Comparison of ENCODE assay signal across 36 cellular contexts in the genomic region with DNA sequence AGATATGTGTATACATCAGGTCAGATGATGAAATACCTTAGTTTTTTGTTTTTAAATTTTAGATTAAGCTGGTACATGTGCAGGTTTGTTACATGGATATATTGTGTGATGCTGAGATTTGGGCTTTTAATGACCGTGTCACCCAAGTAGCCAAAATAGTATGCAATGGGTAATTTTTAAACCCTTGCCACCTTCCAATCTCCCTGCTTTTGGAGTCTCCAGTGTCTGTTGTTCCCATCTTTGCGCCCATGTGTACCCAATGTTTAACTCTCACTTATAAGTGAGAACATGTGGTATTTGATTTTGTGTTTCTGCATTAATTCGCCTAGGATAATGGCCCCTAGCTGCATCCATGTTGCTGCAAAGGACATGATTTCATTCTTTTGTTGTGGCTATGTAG.
"Had no signal": no experiment of that assay in that cellular context is flagged by ENCODE, and none has a peak within 500 bp of the region (broad histone marks: within the 10 kb centered on the region; RNA-seq: fewer than 3 reads in every experiment).

No MANE protein-coding gene starts in this region.

- H3K36me3 ChIP-seq: adrenal gland, brain microvascular endothelial cell, breast epithelium had no signal

- H3K9me3 ChIP-seq: adrenal gland, body of pancreas, breast epithelium had no signal

- DNase-seq: activated B cell treated with CpG ODN at 0.5 μM for 24 hours; activated CD4-positive, alpha-beta memory T cell treated with anti-CD3 and anti-CD28 coated beads for 36 hours; activated CD4-positive, alpha-beta T cell treated with anti-CD3 and anti-CD28 coated beads for 48 hours; activated CD4-positive, alpha-beta T cell treated with anti-CD3 and anti-CD28 coated beads, Interleukin-2, amount 10 ng/mL, durations not matched to agents 7 days and 5 days; activated CD4-positive, CD25-positive, alpha-beta regulatory T cell treated with anti-CD3 and anti-CD28 coated beads, Interleukin-2, amount 50 U/mL, for 72 hours; activated CD8-positive, alpha-beta memory T cell treated with anti-CD3 and anti-CD28 coated beads, Interleukin-2, amount 50 U/mL, for 4 hours; activated CD8-positive, alpha-beta T cell treated with anti-CD3 and anti-CD28 coated beads for 36 hours; activated effector memory CD4-positive, alpha-beta T cell treated with anti-CD3 and anti-CD28 coated beads, Interleukin-2, amount 50 U/mL, for 16 hours; activated gamma-delta T cell treated with Interleukin-2 at 50 U/mL for 16 hours; activated naive CD4-positive, alpha-beta T cell; activated naive CD4-positive, alpha-beta T cell treated with anti-CD3 and anti-CD28 coated beads for 36 hours; activated naive CD4-positive, alpha-beta T cell treated with anti-CD3 and anti-CD28 coated beads, Interleukin-2, amount 50 U/mL, for 16 hours; activated naive CD8-positive, alpha-beta T cell treated with anti-CD3 and anti-CD28 coated beads for 36 hours; activated T-cell treated with anti-CD3 and anti-CD28 coated beads for 4 hours; activated T-cell treated with anti-CD3 and anti-CD28 coated beads, Interleukin-2, amount 50 U/mL, for 1 hour; activated T-cell treated with anti-CD3 and anti-CD28 coated beads, Interleukin-2, amount 50 U/mL, for 4 hours; activated T-cell treated with anti-CD3 and anti-CD28 coated beads, Interleukin-2, amount 50 U/mL, for 72 hours; adrenal gland; amniotic stem cell; aorta; body of pancreas; brain microvascular endothelial cell; caudate nucleus; cerebellar nuclear complex; T-helper 2 cell; T-helper 9 cell had no signal

- H3K4me3 ChIP-seq: adrenal gland, body of pancreas, breast epithelium had no signal

- H3K4me3 Mint-ChIP-seq: activated CD4-positive, alpha-beta memory T cell treated with anti-CD3 and anti-CD28 coated beads for 36 hours; activated CD4-positive, alpha-beta T cell treated with anti-CD3 and anti-CD28 coated beads, Interleukin-2, amount 10 ng/mL, durations not matched to agents 7 days and 5 days; activated CD8-positive, alpha-beta T cell treated with anti-CD3 and anti-CD28 coated beads for 36 hours; activated naive CD4-positive, alpha-beta T cell treated with anti-CD3 and anti-CD28 coated beads for 36 hours; activated naive CD8-positive, alpha-beta T cell treated with anti-CD3 and anti-CD28 coated beads for 36 hours; activated T-cell treated with anti-CD3 and anti-CD28 coated beads, Interleukin-2, amount 50 U/mL, for 4 hours; activated T-cell treated with anti-CD3 and anti-CD28 coated beads, Interleukin-2, amount 50 U/mL, for 72 hours; activated T-helper 1 cell treated with anti-CD3 and anti-CD28 coated beads, Interleukin-12 subunit alpha, Interleukin-12 subunit beta, Interleukin-2, Interleukin-4 antibody, amounts not matched to agents 30 ng/mL and 10 ng/mL and 1 ng/mL, durations not matched to agents 14 hours and 24 hours and 36 hours; activated T-helper 17 cell treated with anti-CD3 and anti-CD28 coated beads, Interleukin-2, amount 50 U/mL, for 72 hours; central memory CD8-positive, alpha-beta T cell; T-helper 1 cell treated with Interleukin-12 subunit alpha and Interleukin-12 subunit beta and Interleukin-4 antibody, amounts not matched to agents 30 μg/mL and 1 μg/mL, for 36 hours; T-helper 2 cell treated with Interferon-gamma antibody and Interleukin-4, amounts not matched to agents 5 μg/mL and 100 μg/mL, for 36 hours had no signal

- H3K27ac Mint-ChIP-seq: activated B cell treated with CpG ODN at 0.5 μM for 24 hours; activated CD4-positive, alpha-beta memory T cell treated with anti-CD3 and anti-CD28 coated beads for 36 hours; activated CD4-positive, alpha-beta T cell treated with anti-CD3 and anti-CD28 coated beads, Interleukin-2, amount 10 ng/mL, durations not matched to agents 7 days and 5 days; activated naive CD4-positive, alpha-beta T cell treated with anti-CD3 and anti-CD28 coated beads for 36 hours; activated naive CD4-positive, alpha-beta T cell treated with anti-CD3 and anti-CD28 coated beads, Interleukin-2, amount 50 U/mL, for 72 hours; activated naive CD8-positive, alpha-beta T cell treated with anti-CD3 and anti-CD28 coated beads for 36 hours; activated T-cell treated with anti-CD3 and anti-CD28 coated beads, Interleukin-2, amount 50 U/mL, for 72 hours; activated T-helper 1 cell treated with anti-CD3 and anti-CD28 coated beads, Interleukin-12 subunit alpha, Interleukin-12 subunit beta, Interleukin-2, Interleukin-4 antibody, amounts not matched to agents 30 ng/mL and 10 ng/mL and 1 ng/mL, durations not matched to agents 14 hours and 24 hours and 36 hours; activated T-helper 17 cell treated with anti-CD3 and anti-CD28 coated beads, Interleukin-2, amount 50 U/mL, for 72 hours; T-helper 1 cell treated with Interleukin-12 subunit alpha and Interleukin-12 subunit beta and Interleukin-4 antibody, amounts not matched to agents 30 μg/mL and 1 μg/mL, for 36 hours; T-helper 2 cell treated with Interferon-gamma antibody and Interleukin-4, amounts not matched to agents 5 μg/mL and 100 μg/mL, for 36 hours had no signal

- H3K27me3 Mint-ChIP-seq: activated B cell treated with CpG ODN at 0.5 μM for 24 hours; activated CD4-positive, alpha-beta memory T cell treated with anti-CD3 and anti-CD28 coated beads for 36 hours; activated CD4-positive, alpha-beta T cell treated with anti-CD3 and anti-CD28 coated beads, Interleukin-2, amount 10 ng/mL, durations not matched to agents 7 days and 5 days; activated CD8-positive, alpha-beta T cell treated with anti-CD3 and anti-CD28 coated beads for 36 hours; activated naive CD8-positive, alpha-beta T cell treated with anti-CD3 and anti-CD28 coated beads for 36 hours; activated T-helper 17 cell treated with anti-CD3 and anti-CD28 coated beads, Interleukin-2, amount 50 U/mL, for 72 hours had no signal

- H3K27ac ChIP-seq: adrenal gland, body of pancreas, brain microvascular endothelial cell, breast epithelium, VCaP had no signal

- ATAC-seq: activated CD8-positive, alpha-beta T cell treated with anti-CD3 and anti-CD28 coated beads for 36 hours; activated naive CD4-positive, alpha-beta T cell treated with anti-CD3 and anti-CD28 coated beads, Interleukin-2, amount 50 U/mL, for 72 hours; activated T-cell treated with anti-CD3 and anti-CD28 coated beads, Interleukin-2, amount 50 U/mL, for 4 hours; activated T-cell treated with anti-CD3 and anti-CD28 coated beads, Interleukin-2, amount 50 U/mL, for 72 hours; activated T-helper 17 cell treated with anti-CD3 and anti-CD28 coated beads, Interleukin-2, amount 50 U/mL, for 72 hours; body of pancreas had no signal

- H3K9me3 Mint-ChIP-seq: central memory CD8-positive, alpha-beta T cell had no signal

- H3K4me1 ChIP-seq: adrenal gland, body of pancreas, breast epithelium had no signal

- FAIRE-seq: astrocyte, TTC549 had no signal

- H3K27me3 ChIP-seq: adrenal gland, body of pancreas, brain microvascular endothelial cell, breast epithelium had no signal
